In the genomic region with DNA sequence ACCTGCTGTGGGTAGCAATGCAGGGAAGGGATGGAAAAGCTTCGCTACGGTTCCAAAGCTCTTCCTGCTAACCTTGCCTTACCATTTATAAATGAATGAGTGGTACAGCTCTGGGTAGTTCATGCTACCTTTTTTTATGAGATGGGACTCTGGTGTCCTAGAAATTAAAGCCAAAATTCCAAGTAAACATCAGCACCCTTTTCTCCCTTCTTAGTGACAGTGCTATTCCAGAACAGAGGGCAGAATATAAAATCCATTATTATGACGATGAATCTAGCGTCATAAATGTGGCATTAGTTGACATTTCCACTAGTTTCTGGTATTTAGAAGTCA, we compare ENCODE assay signal across 1 cellular context.
TF ChIP-seq lines count a peak whose summit lies in the region.

No MANE protein-coding gene starts in this region.

TF ChIP-seq in A549, 52 proteins besides CTCF, POLR2A, EP300 and RAD21 (continued from another document):
- TF ChIP-seq USF2 (IDR thresholded peaks at IDR 0.05) (no peak), CHD2 (IDR thresholded peaks at IDR 0.05; ENCODE audit: low read length, partially characterized antibody) (no peak), POLR2AphosphoS2 (conservative IDR thresholded peaks at IDR 0.05; ENCODE audit: low read length) (no peak), JUN (IDR thresholded peaks at IDR 0.05) (no peak), BHLHE40 (IDR thresholded peaks at IDR 0.05; ENCODE audit: low read depth, low read length) (no peak), ELK1 (IDR thresholded peaks at IDR 0.05; ENCODE audit: low read depth, low read length) (no peak)
- TF ChIP-seq, protein P1, sequence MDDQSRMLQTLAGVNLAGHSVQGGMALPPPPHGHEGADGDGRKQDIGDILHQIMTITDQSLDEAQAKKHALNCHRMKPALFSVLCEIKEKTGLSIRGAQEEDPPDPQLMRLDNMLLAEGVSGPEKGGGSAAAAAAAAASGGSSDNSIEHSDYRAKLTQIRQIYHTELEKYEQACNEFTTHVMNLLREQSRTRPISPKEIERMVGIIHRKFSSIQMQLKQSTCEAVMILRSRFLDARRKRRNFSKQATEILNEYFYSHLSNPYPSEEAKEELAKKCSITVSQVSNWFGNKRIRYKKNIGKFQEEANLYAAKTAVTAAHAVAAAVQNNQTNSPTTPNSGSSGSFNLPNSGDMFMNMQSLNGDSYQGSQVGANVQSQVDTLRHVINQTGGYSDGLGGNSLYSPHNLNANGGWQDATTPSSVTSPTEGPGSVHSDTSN (IDR thresholded peaks at IDR 0.05), result no peak
